Comparison of ENCODE assay signal across 8 cellular contexts in genomic region chr5:179914032-179914755, GRCh38. TPM values are rescaled to one million over a fixed set of nuclear protein-coding genes. Genes with fewer than 3 reads are reported as not detected.
A peak's percentile ranks its signal among the peaks of the same experiment; 100 is the strongest.
DNase-seq lines count a peak whose midpoint lies in the region; ATAC-seq, FAIRE-seq and TF ChIP-seq lines count a peak whose summit lies in the region.

No MANE protein-coding gene starts in this region.

- 22% methylated on average over 8 of the region's 8 CpGs for WGBS in K562 (ENCODE audit: insufficient coverage, low coverage, missing lambda C conversion rate)

- TF ChIP-seq EP300 in K562 (IDR thresholded peaks at IDR 0.05; ENCODE audit: low read length): no peak

- H3K36me3 ChIP-seq in Caco-2 (ENCODE audit: control insufficient read depth, insufficient read depth, low read length) (no peaks in the 10 kb centered on the region), K562 (ENCODE audit: control insufficient read depth, insufficient read depth, low read length) (no peaks in the 10 kb centered on the region), mucosa of descending colon (ENCODE audit: low read depth) (no peaks in the 10 kb centered on the region)

- H3K4me3 Mint-ChIP-seq in Caco-2 (ENCODE audit: unreplicated experiment): no peak overlapping the region

- H3K27me3 ChIP-seq in Caco-2 (replicated peaks; ENCODE audit: control insufficient read depth, insufficient read depth, low read length) (no peaks in the 10 kb centered on the region), K562 (ENCODE audit: control insufficient read depth in 2 of 2, insufficient read depth in 2 of 2, low read length in 2 of 2) (peaks cover 26 to 47% of the 10 kb centered on the region in 2 experiments)

- H2AFZ ChIP-seq in K562 (ENCODE audit: low read depth, low read length): peak overlapping the region; percentile 60

- H4K20me1 ChIP-seq in K562 (replicated peaks; ENCODE audit: control insufficient read depth, insufficient read depth, low read length): no peaks in the 10 kb centered on the region

- no peak for TF ChIP-seq RAD21 in K562 (CRISPR knock-in tag; conservative IDR thresholded peaks at IDR 0.05 in 1 of 2, IDR thresholded peaks at IDR 0.05 in 1 of 2)

- ATAC-seq in K562 (peak; percentile 71), mucosa of descending colon (peak; percentile 97), GM19397 (IDR thresholded peaks at IDR 0.05; ENCODE audit: unreplicated experiment) (no peak)

- no peaks in the 10 kb centered on the region for H3K9me1 ChIP-seq in K562 (ENCODE audit: control insufficient read depth, insufficient read depth, low read length)

- DNase-seq in Caco-2 (peak; percentile 24 to 35), HT-29 (ENCODE audit: low spot score) (peak; percentile 71), K562 (ENCODE audit: extremely low read depth in 1 of 4, low spot score in 3 of 4) (peak in 1 of 4 experiments; percentile 49), mucosa of descending colon (peak in 1 of 3 donors; percentile 60), substantia nigra (lab: John Stamatoyannopoulos, UW) (no peak), NCI-H524 treated with DMSO at 0.1 percent for 48 hours (lab: John Stamatoyannopoulos, UW) (no peak)
- no peak for DNase-seq in activated effector memory CD4-positive, alpha-beta T cell treated with anti-CD3 and anti-CD28 coated beads, Interleukin-2, amount 50 U/mL, for 16 hours

- no peaks in the 10 kb centered on the region for H3K9me3 ChIP-seq in Caco-2
- no peaks in the 10 kb centered on the region for H3K9me3 ChIP-seq in K562 (replicated peaks; ENCODE audit: control insufficient read depth, insufficient read depth, low read depth, low read length)
- no peaks in the 10 kb centered on the region for H3K9me3 ChIP-seq in mucosa of descending colon

- H3K9me3 Mint-ChIP-seq in Caco-2 (ENCODE audit: unreplicated experiment): no peaks in the 10 kb centered on the region

- no peak for TF ChIP-seq CTCF in Caco-2 (IDR thresholded peaks at IDR 0.05; ENCODE audit: insufficient read depth in 1 of 2, low read depth in 1 of 2, low read length in 1 of 2, severe bottlenecking in 1 of 2, unreplicated experiment in 1 of 2)
- no peak for TF ChIP-seq CTCF in K562 (IDR thresholded peaks at IDR 0.05 in 2 of 3, conservative IDR thresholded peaks at IDR 0.05 in 1 of 3; ENCODE audit: insufficient read depth in 2 of 3, low read depth in 1 of 3, low read length in 3 of 3)
- no peak for TF ChIP-seq CTCF in mucosa of descending colon (IDR thresholded peaks at IDR 0.05)

- no peak overlapping the region for H3K9ac ChIP-seq in K562 (ENCODE audit: insufficient read depth in 1 of 2, low read depth in 2 of 2, low read length in 2 of 2)

- peak; percentile 75 for FAIRE-seq in K562 (lab: Jason Lieb, UNC)

- H3K4me1 Mint-ChIP-seq in Caco-2 (ENCODE audit: low read depth, unreplicated experiment): no peaks in the 10 kb centered on the region

- H3K4me1 ChIP-seq in Caco-2: peaks cover 10% of the 10 kb centered on the region
- H3K4me1 ChIP-seq in K562 (replicated peaks in 1 of 2; ENCODE audit: control insufficient read depth in 2 of 2, insufficient read depth in 2 of 2, low read length in 2 of 2): peaks cover 8 to 9% of the 10 kb centered on the region in 2 experiments; a peak in 4 of 5 replicates
- H3K4me1 ChIP-seq in mucosa of descending colon (ENCODE audit: low read depth): peaks cover 6% of the 10 kb centered on the region

- in situ Hi-C loops in K562 (cut with MboI): no loop called here

- H3K27ac ChIP-seq in K562 (ENCODE audit: extremely low read depth, low read depth, low read length) (no peak overlapping the region), substantia nigra (ENCODE audit: low read depth, low read length, poor library complexity, severe bottlenecking) (no peak overlapping the region)

- peaks cover under 1% of the 10 kb centered on the region for H3K27me3 Mint-ChIP-seq in Caco-2 (ENCODE audit: insufficient read depth, unreplicated experiment)

- CTCF ChIA-PET in Caco-2 (lab: Charles Lee): interaction anchor here (1.2 kb wide), 1 partner anchor 61 kb away, joined by 3 read pairs; no protein-coding TSS in a partner anchor
- CTCF ChIA-PET in K562 (lab: Yijun Ruan, JAX; ENCODE audit: low intra/inter-chr PET ratio): no interaction called here

- POLR2A ChIA-PET in Caco-2 (lab: Charles Lee) (no interaction called here), K562 (lab: Yijun Ruan, JAX) (interaction anchor here (0.5 to 2.0 kb wide), 8 partner anchors 8 to 606 kb away, joined by 3 to 5 read pairs (median 3); no protein-coding TSS in a partner anchor)

- no peaks in the 10 kb centered on the region for H3K79me2 ChIP-seq in K562 (ENCODE audit: control insufficient read depth, insufficient read depth, low read length)

- no TSS peak for BruUV-seq in Caco-2 (replicated peaks; lab: Mats Ljungman, UMichigan)
- BruUV-seq in K562 (replicated peaks; lab: Mats Ljungman, UMichigan): no TSS peak

- H3K4me3 ChIP-seq in Caco-2 (ENCODE audit: low read depth, low read length): no peak overlapping the region
- no peak overlapping the region for H3K4me3 ChIP-seq in K562
- no peak overlapping the region for H3K4me3 ChIP-seq in mucosa of descending colon

- H3K36me3 Mint-ChIP-seq in Caco-2 (ENCODE audit: insufficient read depth, unreplicated experiment): no peaks in the 10 kb centered on the region

- 0 out of 2 replicates have a peak overlapping the region, but pooled peaks have one; percentile 5 for H3K4me2 ChIP-seq in K562 (ENCODE audit: insufficient read depth, low read length)

- intact Hi-C loops in Caco-2 (cut with micrococcal nuclease; ENCODE audit: unreplicated experiment): no loop called here
- intact Hi-C loops in K562 (cut with micrococcal nuclease): no loop called here
- intact Hi-C loops in mucosa of descending colon (cut with DNase I, micrococcal nuclease): no loop called here

- H3K27ac Mint-ChIP-seq in Caco-2 (ENCODE audit: unreplicated experiment): no peak overlapping the region

- no peak for TF ChIP-seq POLR2A in K562 (conservative IDR thresholded peaks at IDR 0.05)

TF ChIP-seq in K562, 482 proteins besides CTCF, POLR2A, EP300 and RAD21 (continues in another document):
- TF ChIP-seq C11orf30 (IDR thresholded peaks at IDR 0.05; ENCODE audit: low read depth) (no peak), E2F6 (IDR thresholded peaks at IDR 0.05; ENCODE audit: borderline replicate concordance in 1 of 2, extremely low read depth in 1 of 2, insufficient read depth in 1 of 2, insufficient read length in 1 of 2, low read depth in 1 of 2, low read length in 1 of 2, poor library complexity in 1 of 2, severe bottlenecking in 1 of 2) (no peak), JUN (IDR thresholded peaks at IDR 0.05; ENCODE audit: borderline replicate concordance, low read depth, low read length) (no peak), JUN (CRISPR knock-in tag; IDR thresholded peaks at IDR 0.05; ENCODE audit: borderline replicate concordance) (no peak), CTBP1 (IDR thresholded peaks at IDR 0.05; ENCODE audit: borderline replicate concordance) (peak; percentile 17; the same call in 1 of the 2 replicates)

RNA-seq across cellular contexts. Expression of gene TBC1D9B, which starts 6.5 kb away (rescaled TPM):
- 106 and 107 TPM in 2 replicates for total RNA-seq in Caco-2 (2022)
- 59.9 and 70.6 TPM in 2 replicates for total RNA-seq in HT-29 (2014; rRNA removed; shearing (Covaris generic))
- total RNA-seq in K562 (2011; cell fraction: chromatin; rRNA removed; ENCODE audit: low replicate concordance): 150 and 367 TPM in 2 replicates
- total RNA-seq in K562 (2011; cell fraction: nucleolus; rRNA removed): 181 and 203 TPM in 2 replicates
- 151 and 162 TPM in 2 replicates for total RNA-seq in K562 (2011; cell fraction: nucleoplasm; rRNA removed)
- 16.1 and 24.0 TPM in 2 replicates for total RNA-seq in K562 (2014; rRNA removed)
- total RNA-seq in K562 (2014; rRNA removed; fragmentation: Illumina TruSeq; extraction: Trizol): 13.0 and 20.7 TPM in 2 replicates
- total RNA-seq in K562 (2015; rRNA removed; fragmentation: Illumina TruSeq; extraction: Trizol): 35.8 and 36.6 TPM in 2 replicates
- 54.3 and 59.1 TPM in 2 replicates for total RNA-seq in K562 (2021)
- polyA plus RNA-seq in K562 (2011; rRNA removed): 33.5 and 46.0 TPM in 2 replicates
- 29.6 and 41.6 TPM in 2 replicates for polyA plus RNA-seq in K562 (2011; cell fraction: cytosol; rRNA removed)
- polyA plus RNA-seq in K562 (2011; cell fraction: nucleus; rRNA removed): 213 and 357 TPM in 2 replicates
- polyA plus RNA-seq in K562 (2012): 42.8 and 54.1 TPM in 2 replicates
- polyA plus RNA-seq in K562 (2014; fragmentation: Illumina TruSeq; extraction: Trizol): 33.7 and 37.5 TPM in 2 replicates
- polyA plus RNA-seq in K562 (2014; fragmentation: Nextera tagmentation; extraction: Ambion mirVana): 1 to 10 TPM; 2.9 to 4.2 TPM
- 43.7 and 51.0 TPM in 2 replicates for polyA plus RNA-seq in K562 (2014; rRNA removed)
- 31.3 and 37.5 TPM in 2 replicates for polyA minus RNA-seq in K562 (2011; rRNA and poly(A)+ RNA removed)
- 31.0 and 44.1 TPM in 2 replicates for polyA minus RNA-seq in K562 (2011; cell fraction: cytosol; rRNA and poly(A)+ RNA removed)
- 77.8 and 93.6 TPM in 2 replicates for polyA minus RNA-seq in K562 (2011; cell fraction: nucleus; rRNA and poly(A)+ RNA removed)
- 100 to 1,000 TPM; 115 to 117 (median 116) TPM for total RNA-seq in mucosa of descending colon

RNA-seq across cellular contexts. Expression of gene MRNIP, which starts 55.6 kb away (rescaled TPM):
- total RNA-seq in Caco-2 (2022) (37.8 and 43.0 TPM in 2 replicates), K562 (2014; rRNA removed) (16.8 and 22.7 TPM in 2 replicates), K562 (2014; rRNA removed; fragmentation: Illumina TruSeq; extraction: Trizol) (7.2 and 9.7 TPM in 2 replicates), K562 (2015; rRNA removed; fragmentation: Illumina TruSeq; extraction: Trizol) (10.4 and 12.2 TPM in 2 replicates), K562 (2021) (18.4 and 20.7 TPM in 2 replicates), mucosa of descending colon (10 to 100 TPM; 20.8 to 38.3 (median 27.5) TPM)
- 21.1 and 24.7 TPM in 2 replicates for total RNA-seq in HT-29 (2014; rRNA removed; shearing (Covaris generic))
- 168 and 262 TPM in 2 replicates for total RNA-seq in K562 (2011; cell fraction: chromatin; rRNA removed; ENCODE audit: low replicate concordance)
- total RNA-seq in K562 (2011; cell fraction: nucleolus; rRNA removed): 113 and 114 TPM in 2 replicates
- total RNA-seq in K562 (2011; cell fraction: nucleoplasm; rRNA removed): 118 and 124 TPM in 2 replicates
- polyA plus RNA-seq in K562 (2011; rRNA removed) (25.6 and 35.4 TPM in 2 replicates), K562 (2014; fragmentation: Illumina TruSeq; extraction: Trizol) (18.0 and 18.5 TPM in 2 replicates), K562 (2014; fragmentation: Nextera tagmentation; extraction: Ambion mirVana) (1 to 10 TPM; 3.6 to 6.2 TPM), K562 (2014; rRNA removed) (39.0 and 42.7 TPM in 2 replicates)
- 18.4 and 20.1 TPM in 2 replicates for polyA plus RNA-seq in K562 (2011; cell fraction: cytosol; rRNA removed)
- polyA plus RNA-seq in K562 (2011; cell fraction: nucleus; rRNA removed): 148 and 191 TPM in 2 replicates
- polyA plus RNA-seq in K562 (2012): 18.9 and 21.4 TPM in 2 replicates
- 8.8 and 10.6 TPM in 2 replicates for polyA minus RNA-seq in K562 (2011; rRNA and poly(A)+ RNA removed)
- 5.3 and 8.0 TPM in 2 replicates for polyA minus RNA-seq in K562 (2011; cell fraction: cytosol; rRNA and poly(A)+ RNA removed)
- polyA minus RNA-seq in K562 (2011; cell fraction: nucleus; rRNA and poly(A)+ RNA removed): 21.1 and 26.9 TPM in 2 replicates

Comparison
In these comparisons a context has a peak if more than half of its experiments do, and no peak if none do; other contexts are left out.
1. DNase-seq: peak in Caco-2 (2 of 2) and HT-29 (single experiment); none in substantia nigra (0 of 49), NCI-H524 treated with DMSO at 0.1 percent for 48 hours (single experiment) and activated effector memory CD4-positive, alpha-beta T cell treated with anti-CD3 and anti-CD28 coated beads, Interleukin-2, amount 50 U/mL, for 16 hours (single experiment).